9 cellular contexts compared by ENCODE assay signal in the genomic region with DNA sequence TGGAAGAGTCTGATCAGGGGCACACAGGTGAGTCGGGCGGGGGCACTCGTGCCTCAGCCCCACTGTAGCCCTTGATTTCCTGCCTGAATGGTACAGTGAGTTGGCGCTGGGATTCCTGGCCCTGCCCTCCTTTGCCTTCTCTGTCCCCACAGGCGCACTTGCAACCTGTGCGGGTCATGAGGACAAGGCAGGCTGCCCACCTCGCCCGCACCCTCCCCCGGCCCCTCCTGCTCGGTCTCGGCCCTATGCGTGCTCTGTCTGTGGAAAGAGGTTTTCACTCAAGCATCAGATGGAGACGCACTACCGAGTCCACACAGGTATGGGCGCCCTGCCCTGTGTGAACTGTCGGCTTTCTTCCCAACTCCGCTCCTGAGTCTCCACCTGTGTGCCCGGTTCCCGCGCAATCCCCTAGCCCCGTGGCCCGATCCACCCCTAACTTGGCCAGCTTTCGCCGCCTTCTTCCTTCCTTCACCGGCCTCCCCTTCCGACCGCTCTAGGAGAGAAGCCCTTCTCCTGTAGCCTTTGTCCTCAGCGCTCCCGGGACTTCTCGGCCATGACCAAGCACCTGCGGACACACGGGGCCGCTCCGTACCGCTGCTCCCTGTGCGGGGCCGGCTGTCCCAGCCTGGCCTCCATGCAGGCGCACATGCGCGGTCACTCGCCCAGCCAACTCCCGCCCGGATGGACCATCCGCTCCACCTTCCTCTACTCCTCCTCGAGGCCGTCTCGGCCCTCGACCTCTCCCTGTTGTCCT. TPM values are rescaled to one million over a fixed set of nuclear protein-coding genes. Genes with fewer than 3 reads are reported as not detected.
DNase-seq lines count a peak whose midpoint lies in the region; ATAC-seq and TF ChIP-seq lines count a peak whose summit lies in the region.
"Had no signal": no experiment of that assay in that cellular context is flagged by ENCODE, and none has a peak within 500 bp of the region (broad histone marks: within the 10 kb centered on the region; RNA-seq: fewer than 3 reads in every experiment).

No MANE protein-coding gene starts in this region.

- intact Hi-C loops in A673 (cut with micrococcal nuclease; ENCODE audit: unreplicated experiment) (loop anchor here (2.0 kb wide), 2 partner anchors 21 to 167 kb away; no protein-coding TSS in a partner anchor), right lobe of liver (cut with DNase I) (no loop called here)

- BruUV-seq in A673 (replicated peaks; lab: Mats Ljungman, UMichigan): no TSS peak

- H3K36me3 ChIP-seq in A673 (ENCODE audit: insufficient read depth, low read length, poor library complexity, severe bottlenecking) (peaks cover 8% of the 10 kb centered on the region), OCI-LY3 (replicated peaks; ENCODE audit: low read depth, low read length) (peaks cover 5% of the 10 kb centered on the region), right lobe of liver (no peaks in the 10 kb centered on the region), thymus (ENCODE audit: control insufficient read depth, insufficient read depth) (peaks cover 18% of the 10 kb centered on the region)

- no peak for DNase-seq in A673 (ENCODE audit: low spot score)
- DNase-seq in cerebellum (ENCODE audit: low spot score): peak; percentile 76
- peak; percentile 80 to 84 (median 81) for DNase-seq in right lobe of liver
- DNase-seq in SIG-M5 treated with dmso at 0.1 percent for 504 hours (lab: John Stamatoyannopoulos, UW; ENCODE audit: unreplicated experiment): no peak
- DNase-seq in GM13977 (ENCODE audit: low spot score): no peak

- CTCF ChIA-PET in A673 (lab: Charles Lee): no interaction called here

- no peak for TF ChIP-seq CTCF in A673 (conservative IDR thresholded peaks at IDR 0.05; ENCODE audit: low read depth, low read length)
- TF ChIP-seq CTCF in OCI-LY3 (IDR thresholded peaks at IDR 0.05; ENCODE audit: low read depth, low read length): no peak
- no peak for TF ChIP-seq CTCF in right lobe of liver (IDR thresholded peaks at IDR 0.05)
- no peak for TF ChIP-seq CTCF in GM13977 (IDR thresholded peaks at IDR 0.05; ENCODE audit: extremely low read depth, insufficient read depth, missing control alignments)

- H3K4me3 ChIP-seq in A673 (ENCODE audit: low read depth, low read length, poor library complexity, severe bottlenecking): peak overlapping the region; percentile 96
- peak overlapping the region; percentile 80 for H3K4me3 ChIP-seq in OCI-LY3 (ENCODE audit: low read length)
- H3K4me3 ChIP-seq in right lobe of liver: peak overlapping the region; percentile 88 to 95 (median 92)
- H3K4me3 ChIP-seq in thymus (ENCODE audit: low read length): peak overlapping the region; percentile 77

- H3K79me2 ChIP-seq in OCI-LY3 (ENCODE audit: low read length): peaks cover 33% of the 10 kb centered on the region

- H3K4me1 ChIP-seq in A673 (ENCODE audit: insufficient read depth, low read length, poor library complexity, severe bottlenecking) (peaks cover 8% of the 10 kb centered on the region), OCI-LY3 (ENCODE audit: low read length) (peaks cover 62% of the 10 kb centered on the region), right lobe of liver (peaks cover 0 to 21% (median 6%) of the 10 kb centered on the region in 4 donors), thymus (ENCODE audit: control insufficient read depth, insufficient read depth, low read length) (peaks cover 21% of the 10 kb centered on the region)

- no peaks in the 10 kb centered on the region for H3K27me3 ChIP-seq in A673 (replicated peaks; ENCODE audit: insufficient read depth, low read depth, low read length, poor library complexity)
- no peaks in the 10 kb centered on the region for H3K27me3 ChIP-seq in OCI-LY3 (ENCODE audit: low read depth, low read length)
- no peaks in the 10 kb centered on the region for H3K27me3 ChIP-seq in right lobe of liver
- peaks cover 9% of the 10 kb centered on the region for H3K27me3 ChIP-seq in thymus (ENCODE audit: control insufficient read depth, insufficient read depth)

- ATAC-seq in GM18873 (IDR thresholded peaks at IDR 0.05; ENCODE audit: low FRiP score, unreplicated experiment): peak; percentile 11
- ATAC-seq in right lobe of liver: peak; percentile 45 to 61 (median 50)

- peak overlapping the region; percentile 63 for H2AFZ ChIP-seq in OCI-LY3 (ENCODE audit: low read depth, low read length)

- 1% methylated on average over 36 of the region's 48 CpGs for WGBS in right lobe of liver (ENCODE audit: insufficient coverage, low coverage, low lambda C conversion rate, missing lambda C conversion rate)
- 4% methylated on average over 48 of the region's 48 CpGs for WGBS in thymus

- H3K9me3 ChIP-seq in A673 (ENCODE audit: low read depth, low read length, poor library complexity, severe bottlenecking): no peaks in the 10 kb centered on the region
- no peaks in the 10 kb centered on the region for H3K9me3 ChIP-seq in OCI-LY3 (ENCODE audit: insufficient read depth, low read length)
- H3K9me3 ChIP-seq in right lobe of liver: no peaks in the 10 kb centered on the region
- H3K9me3 ChIP-seq in thymus (ENCODE audit: control insufficient read depth): peaks cover 1% of the 10 kb centered on the region

- peak overlapping the region; percentile 83 for H3K4me2 ChIP-seq in OCI-LY3 (ENCODE audit: low read length)

- POLR2A ChIA-PET in A673 (lab: Charles Lee; ENCODE audit: low non-redundant PET): no interaction called here

- TF ChIP-seq POLR2A in right lobe of liver (IDR thresholded peaks at IDR 0.05): no peak

- peaks cover 14% of the 10 kb centered on the region for H4K20me1 ChIP-seq in OCI-LY3 (ENCODE audit: insufficient read depth, low read length)

- H3K27ac ChIP-seq in A673 (ENCODE audit: low read depth, low read length, poor library complexity, severe bottlenecking): peak overlapping the region; percentile 89
- H3K27ac ChIP-seq in OCI-LY3 (ENCODE audit: low read length): peak overlapping the region; percentile 69
- peak overlapping the region; percentile 72 to 91 (median 88) for H3K27ac ChIP-seq in right lobe of liver
- H3K27ac ChIP-seq in thymus (ENCODE audit: low read depth): peak overlapping the region; percentile 19

- in situ Hi-C loops in GM13977 (cut with MboI; ENCODE audit: low pct_unique_long_range_greater_than_20kb, low sequenced_read_pairs, unreplicated experiment): no loop called here

- H3K9ac ChIP-seq in OCI-LY3 (ENCODE audit: low read length): peak overlapping the region; percentile 67

RNA-seq across cellular contexts. Expression of gene KMT2B, which starts 1.6 kb away (rescaled TPM):
- total RNA-seq in A673 (2021): 49.1 and 51.0 TPM in 2 replicates
- total RNA-seq in cerebellum: 7.1 TPM
- total RNA-seq in right lobe of liver: 10 to 100 TPM; 10.5 to 23.1 (median 15.0) TPM
- 39.0 TPM for polyA plus RNA-seq in thymus

RNA-seq across cellular contexts. Expression of gene ZBTB32, which starts 11.8 kb away (rescaled TPM):
- not detected in 2 replicates for total RNA-seq in A673 (2021)
- not detected for total RNA-seq in cerebellum
- total RNA-seq in right lobe of liver: under 1 TPM in 1 of 6 experiments, not detected in 5; 0.15 TPM
- 2.0 TPM for polyA plus RNA-seq in thymus
- total RNA-seq: pulmonary artery endothelial cell had no signal

RNA-seq across cellular contexts. Expression of gene IGFLR1, which starts 26.1 kb away (rescaled TPM):
- total RNA-seq in A673 (2021) (4.9 and 5.8 TPM in 2 replicates), cerebellum (1.3 TPM), right lobe of liver (10 to 100 TPM; 16.3 to 58.9 (median 29.3) TPM)
- polyA plus RNA-seq in thymus: 67.8 TPM

RNA-seq across cellular contexts. Expression of gene U2AF1L4, which starts 29.1 kb away (rescaled TPM):
- 20.4 and 21.0 TPM in 2 replicates for total RNA-seq in A673 (2021)
- 8.6 TPM for total RNA-seq in cerebellum
- total RNA-seq in right lobe of liver: 10 to 100 TPM; 11.3 to 19.9 (median 17.5) TPM
- polyA plus RNA-seq in thymus: 45.0 TPM

RNA-seq across cellular contexts. Expression of gene PSENEN, which starts 29.3 kb away (rescaled TPM):
- total RNA-seq in A673 (2021) (58.8 and 67.7 TPM in 2 replicates), cerebellum (11.3 TPM), right lobe of liver (10 to 100 TPM; 24.2 to 42.9 (median 35.8) TPM)
- polyA plus RNA-seq in thymus: 104 TPM

Comparison
In these comparisons a context has a peak if more than half of its experiments do, and no peak if none do; other contexts are left out.
1. DNase-seq: peak in cerebellum (single experiment) and right lobe of liver (3 of 3); none in A673 (single experiment), SIG-M5 treated with dmso at 0.1 percent for 504 hours (single experiment) and GM13977 (single experiment).
2. H3K27ac ChIP-seq: peak in every context shown above with its lines; median percentile 89 in A673; 88 in right lobe of liver; 69 in OCI-LY3; 19 in thymus.
3. Peak in every context shown above with its lines, with median percentiles within 50 percentile points of each other: H3K4me3 ChIP-seq.